Comparison of ENCODE assay signal across 7 cellular contexts in the genomic region with DNA sequence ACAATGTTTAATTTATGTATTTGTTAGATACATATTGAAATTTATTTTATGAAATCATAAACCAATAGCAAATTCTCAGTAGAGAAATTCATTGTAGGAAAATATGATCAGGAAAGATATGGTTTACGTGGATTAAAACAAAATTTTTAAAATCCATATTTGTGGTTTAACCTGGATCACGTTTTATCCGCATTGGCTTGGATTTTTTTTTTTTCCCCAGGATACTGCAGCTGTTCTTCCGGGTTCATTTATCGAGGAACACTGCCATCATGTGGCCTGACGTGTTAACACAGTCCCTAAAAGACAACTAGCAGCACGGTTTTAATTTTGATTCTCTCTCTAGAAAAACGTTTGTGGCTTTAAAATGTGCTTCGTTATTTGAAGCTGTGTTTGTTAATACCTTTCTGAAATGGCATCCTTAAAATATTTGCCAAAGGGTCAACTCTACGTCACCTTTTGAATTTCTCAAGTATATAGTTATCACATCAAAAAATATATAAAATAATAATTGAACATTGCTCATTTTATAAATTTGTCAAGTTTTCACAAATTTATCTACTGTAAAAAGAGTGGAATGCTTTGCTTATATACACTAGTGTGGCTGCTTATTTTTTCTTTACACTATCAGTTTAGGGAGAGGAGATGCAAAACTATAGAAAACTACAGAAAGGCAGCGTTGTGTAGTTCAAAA. TPM values are rescaled to one million over a fixed set of nuclear protein-coding genes. Genes with fewer than 3 reads are reported as not detected.
DNase-seq lines count a peak whose midpoint lies in the region; ATAC-seq, FAIRE-seq and TF ChIP-seq lines count a peak whose summit lies in the region.

No MANE protein-coding gene starts in this region.

- H3K4me1 Mint-ChIP-seq in T-helper 17 cell: no peaks in the 10 kb centered on the region

- no peaks in the 10 kb centered on the region for H3K36me3 Mint-ChIP-seq in T-helper 17 cell (ENCODE audit: low read depth)

- no peak for TF ChIP-seq POLR2A in GM12891 (IDR thresholded peaks at IDR 0.05; ENCODE audit: low read depth, low read length)

- FAIRE-seq in GM12891 (lab: Jason Lieb, UNC): peak; percentile 76

- no peak overlapping the region for H3K4me3 Mint-ChIP-seq in T-helper 17 cell

- ATAC-seq in HG02798 (IDR thresholded peaks at IDR 0.05; ENCODE audit: poor library complexity, unreplicated experiment) (peak; percentile 81), T-helper 17 cell (peak; percentile 76)

- no peaks in the 10 kb centered on the region for H3K9me3 ChIP-seq in T-helper 17 cell (ENCODE audit: control insufficient read depth, low read length, poor library complexity, severe bottlenecking)

- H3K27me3 Mint-ChIP-seq in T-helper 17 cell: peaks cover 28% of the 10 kb centered on the region

- no peak overlapping the region for H3K27ac Mint-ChIP-seq in T-helper 17 cell

- DNase-seq in GM12891 (ENCODE audit: insufficient read length, low spot score) (no peak), NCI-H1436 (lab: John Stamatoyannopoulos, UW) (peak; percentile 80), T-helper 17 cell (peak in 1 of 3 donors; percentile 16), brain pericyte (ENCODE audit: low read depth, low spot score) (peak; percentile 37), iPS-NIHi11 (ENCODE audit: low spot score) (peak; percentile 66)
- peak; percentile 25 for DNase-seq in stimulated activated CD4-positive, alpha-beta T cell treated with anti-CD3 and anti-CD28 coated beads, Interleukin-12 subunit alpha, Interleukin-12 subunit beta, amount 100 ng/mL, for 4 hours

TF ChIP-seq in GM12891, 5 proteins besides CTCF, POLR2A, EP300 and RAD21:
- TF ChIP-seq PAX5 (IDR thresholded peaks at IDR 0.05; ENCODE audit: insufficient read depth, low read length, severe bottlenecking) (no peak), POU2F2 (IDR thresholded peaks at IDR 0.05; ENCODE audit: low read depth, low read length) (no peak), POLR2AphosphoS5 (IDR thresholded peaks at IDR 0.05; ENCODE audit: low read depth, low read length) (no peak), SPI1 (IDR thresholded peaks at IDR 0.05; ENCODE audit: low read depth, low read length) (no peak), TAF1 (IDR thresholded peaks at IDR 0.05; ENCODE audit: low read depth, low read length) (no peak)
TF ChIP-seq in GM12891: peak in this region for 0.

RNA-seq across cellular contexts. Expression of a gene that starts 8.7 kb away (rescaled TPM):
- not detected for polyA plus RNA-seq in GM12891 (2012; ENCODE audit: low read depth, missing spikeins)
- total RNA-seq in T-helper 17 cell: not detected

RNA-seq across cellular contexts. Expression of a gene that starts 42.2 kb away (rescaled TPM):
- 10.5 TPM for polyA plus RNA-seq in GM12891 (2012; ENCODE audit: low read depth, missing spikeins)
- 1 to 10 TPM; 6.3 to 8.2 TPM for total RNA-seq in T-helper 17 cell
